In the genomic region with DNA sequence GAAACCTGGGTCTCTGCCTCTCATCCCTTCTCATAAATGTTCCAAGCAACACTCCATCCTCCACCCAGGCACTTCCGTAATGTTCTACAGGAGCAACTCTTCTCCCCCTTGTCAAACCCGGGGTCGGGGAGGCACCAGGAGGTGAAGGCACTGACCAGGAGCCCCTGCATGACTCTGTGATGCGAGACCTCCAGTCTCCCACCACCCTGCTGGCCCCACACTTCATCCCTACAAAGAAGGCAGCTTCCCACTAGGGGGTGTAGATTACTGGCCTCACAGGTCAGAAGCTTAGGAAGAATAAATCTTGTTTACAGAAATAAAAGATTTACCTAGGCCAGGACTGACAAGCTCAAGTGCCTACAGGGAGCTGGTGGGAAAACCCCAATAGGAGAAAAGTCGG, we compare ENCODE assay signal across 30 cellular contexts.
"Had no signal": no experiment of that assay in that cellular context is flagged by ENCODE, and none has a peak within 500 bp of the region (broad histone marks: within the 10 kb centered on the region; RNA-seq: fewer than 3 reads in every experiment).

No MANE protein-coding gene starts in this region.

- H3K27me3 ChIP-seq: brain microvascular endothelial cell had no signal

- ATAC-seq: activated CD8-positive, alpha-beta memory T cell treated with anti-CD3 and anti-CD28 coated beads, Interleukin-2, amount 10 ng/mL, durations not matched to agents 7 days and 5 days; activated T-cell treated with anti-CD3 and anti-CD28 coated beads, Interleukin-2, amount 50 U/mL, for 72 hours; activated T-helper 17 cell treated with anti-CD3 and anti-CD28 coated beads, Interleukin-2, amount 50 U/mL, for 72 hours had no signal

- H3K36me3 ChIP-seq: brain microvascular endothelial cell, WERI-Rb-1 had no signal

- H3K27ac ChIP-seq: brain microvascular endothelial cell, WERI-Rb-1 had no signal

- DNase-seq: activated CD4-positive, alpha-beta memory T cell treated with anti-CD3 and anti-CD28 coated beads, Interleukin-2, amount 10 ng/mL, durations not matched to agents 7 days and 5 days; activated CD4-positive, alpha-beta T cell treated with anti-CD3 and anti-CD28 coated beads for 1 hour; activated CD4-positive, alpha-beta T cell treated with anti-CD3 and anti-CD28 coated beads for 48 hours; activated CD4-positive, CD25-positive, alpha-beta regulatory T cell; activated CD8-positive, alpha-beta memory T cell treated with anti-CD3 and anti-CD28 coated beads for 24 hours; activated CD8-positive, alpha-beta memory T cell treated with anti-CD3 and anti-CD28 coated beads, Interleukin-2, amount 10 ng/mL, durations not matched to agents 7 days and 5 days; activated CD8-positive, alpha-beta memory T cell treated with anti-CD3 and anti-CD28 coated beads, Interleukin-2, amount 50 U/mL, for 48 hours; activated effector memory CD4-positive, alpha-beta T cell treated with anti-CD3 and anti-CD28 coated beads, Interleukin-2, amount 50 U/mL, for 16 hours; activated naive CD4-positive, alpha-beta T cell; activated naive CD4-positive, alpha-beta T cell treated with anti-CD3 and anti-CD28 coated beads, Interleukin-2, amount 50 U/mL, for 16 hours; activated naive CD8-positive, alpha-beta T cell treated with anti-CD3 and anti-CD28 coated beads for 36 hours; activated T-cell treated with anti-CD3 and anti-CD28 coated beads, Interleukin-2, amount 50 U/mL, for 72 hours; amniotic stem cell; aorta; brain microvascular endothelial cell; central memory CD4-positive, alpha-beta T cell; NCI-H1048; NCI-H146; NCI-H187; NCI-H2029 treated with DMSO at 0.1 percent for 48 hours; NCI-H2107; NCI-H2171; NCI-H524; NCI-H69; NK-92 treated with Interleukin-12 subunit alpha and Interleukin-12 subunit beta, amount 100 ng/mL, for 24 hours; Right ventricle myocardium superior; SW 1271; T1000; WERI-Rb-1 had no signal
